ENCODE assay signal across 22 cellular contexts in the genomic region with DNA sequence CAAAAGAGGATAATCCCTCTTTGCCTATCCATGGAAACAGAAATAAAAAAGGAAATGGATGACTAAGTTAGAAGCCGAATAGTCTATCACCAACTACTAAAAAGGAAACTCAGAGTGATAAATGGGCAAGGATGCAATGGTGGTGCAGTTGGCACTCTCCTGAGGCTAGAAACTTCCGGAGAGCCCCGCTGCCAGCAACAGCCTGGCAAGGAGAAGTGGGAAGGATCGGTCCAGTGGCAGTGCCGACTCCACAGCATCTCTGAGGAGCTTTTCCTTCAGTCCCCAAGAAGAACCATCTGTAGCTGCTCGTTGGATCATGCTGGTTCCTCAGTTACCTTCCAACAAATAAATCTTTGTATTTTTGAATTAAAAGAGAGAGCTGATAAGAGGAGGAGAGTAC.
DNase-seq lines count a peak whose midpoint lies in the region; ATAC-seq and TF ChIP-seq lines count a peak whose summit lies in the region.
"Had no signal": no experiment of that assay in that cellular context is flagged by ENCODE, and none has a peak within 500 bp of the region (broad histone marks: within the 10 kb centered on the region; RNA-seq: fewer than 3 reads in every experiment).

No MANE protein-coding gene starts in this region.

- H3K27me3 ChIP-seq in DND-41 (ENCODE audit: insufficient read depth, low read length, poor library complexity): no peaks in the 10 kb centered on the region
- H3K27me3 ChIP-seq in spleen (replicated peaks in 1 of 7): no peaks in the 10 kb centered on the region

- H3K4me1 Mint-ChIP-seq in activated T-helper 1 cell treated with anti-CD3 and anti-CD28 coated beads, Interleukin-12 subunit alpha, Interleukin-12 subunit beta, Interleukin-2, Interleukin-4 antibody, amounts not matched to agents 30 ng/mL and 10 ng/mL and 1 ng/mL, durations not matched to agents 14 hours and 24 hours and 36 hours (ENCODE audit: low read depth): peaks cover 94% of the 10 kb centered on the region
- no peaks in the 10 kb centered on the region for H3K4me1 Mint-ChIP-seq in stimulated activated naive B cell treated with anti-CD40 and anti-IgM and Interleukin-4, amounts not matched to agents 10 μg/mL and 1 μg/mL and 100 μg/mL, for 72 hours

- H3K4me1 ChIP-seq in DND-41 (ENCODE audit: insufficient read depth, low read length) (peaks cover 98% of the 10 kb centered on the region), spleen (peaks cover 0 to 22% (median 4%) of the 10 kb centered on the region in 6 donors)

- H2AFZ ChIP-seq in DND-41 (ENCODE audit: low read depth, low read length): no peak overlapping the region

- no peak overlapping the region for H3K4me3 Mint-ChIP-seq in activated T-helper 1 cell treated with anti-CD3 and anti-CD28 coated beads, Interleukin-12 subunit alpha, Interleukin-12 subunit beta, Interleukin-2, Interleukin-4 antibody, amounts not matched to agents 30 ng/mL and 10 ng/mL and 1 ng/mL, durations not matched to agents 14 hours and 24 hours and 36 hours
- no peak overlapping the region for H3K4me3 Mint-ChIP-seq in stimulated activated naive B cell treated with anti-CD40 and anti-IgM and Interleukin-4, amounts not matched to agents 10 μg/mL and 1 μg/mL and 100 μg/mL, for 72 hours
- H3K4me3 Mint-ChIP-seq: CD8-positive, alpha-beta T cell had no signal

- TF ChIP-seq POLR2A in spleen (IDR thresholded peaks at IDR 0.05): no peak

- H3K36me3 Mint-ChIP-seq in activated T-helper 1 cell treated with anti-CD3 and anti-CD28 coated beads, Interleukin-12 subunit alpha, Interleukin-12 subunit beta, Interleukin-2, Interleukin-4 antibody, amounts not matched to agents 30 ng/mL and 10 ng/mL and 1 ng/mL, durations not matched to agents 14 hours and 24 hours and 36 hours (ENCODE audit: low read depth): peaks cover 87% of the 10 kb centered on the region
- no peaks in the 10 kb centered on the region for H3K36me3 Mint-ChIP-seq in stimulated activated naive B cell treated with anti-CD40 and anti-IgM and Interleukin-4, amounts not matched to agents 10 μg/mL and 1 μg/mL and 100 μg/mL, for 72 hours

- ATAC-seq in DND-41 (ENCODE audit: insufficient read depth, low read depth): no peak
- no peak for ATAC-seq in stimulated activated naive B cell treated with anti-CD40 and anti-IgM and Interleukin-4, amounts not matched to agents 10 μg/mL and 1 μg/mL and 100 μg/mL, for 72 hours (replicated peaks)
- ATAC-seq in HG03039 (IDR thresholded peaks at IDR 0.05; ENCODE audit: unreplicated experiment): no peak
- ATAC-seq: CD8-positive, alpha-beta T cell; HepG2; PC-3 had no signal

- H3K4me2 ChIP-seq in DND-41 (ENCODE audit: insufficient read depth, low read length): no peak overlapping the region
- H3K4me2 ChIP-seq: SK-N-SH had no signal

- H3K27me3 Mint-ChIP-seq in activated T-helper 1 cell treated with anti-CD3 and anti-CD28 coated beads, Interleukin-12 subunit alpha, Interleukin-12 subunit beta, Interleukin-2, Interleukin-4 antibody, amounts not matched to agents 30 ng/mL and 10 ng/mL and 1 ng/mL, durations not matched to agents 14 hours and 24 hours and 36 hours (ENCODE audit: insufficient read depth): no peaks in the 10 kb centered on the region
- H3K27me3 Mint-ChIP-seq in stimulated activated naive B cell treated with anti-CD40 and anti-IgM and Interleukin-4, amounts not matched to agents 10 μg/mL and 1 μg/mL and 100 μg/mL, for 72 hours: peaks cover 11 to 17% of the 10 kb centered on the region in 2 donors

- 29 to 69% (median 40%) methylated on average over 6 of the region's 6 CpGs for WGBS in spleen, 5 donors

- intact Hi-C loops in activated T-helper 1 cell treated with anti-CD3 and anti-CD28 coated beads, Interleukin-12 subunit alpha, Interleukin-12 subunit beta, Interleukin-2, Interleukin-4 antibody, amounts not matched to agents 30 ng/mL and 10 ng/mL and 1 ng/mL, durations not matched to agents 14 hours and 24 hours and 36 hours (cut with micrococcal nuclease): no loop called here
- intact Hi-C loops in spleen (cut with DNase I; ENCODE audit: low total_unique reads): no loop called here

- TF ChIP-seq CTCF in DND-41 (IDR thresholded peaks at IDR 0.05; ENCODE audit: borderline replicate concordance, extremely low read depth, low read length, poor library complexity, severe bottlenecking): no peak
- TF ChIP-seq CTCF in spleen (IDR thresholded peaks at IDR 0.05 in 8 of 11, conservative IDR thresholded peaks at IDR 0.05 in 3 of 11): no peak

- no peak overlapping the region for H3K4me3 ChIP-seq in DND-41 (ENCODE audit: low read depth in 1 of 2, low read length in 2 of 2)
- no peak overlapping the region for H3K4me3 ChIP-seq in spleen

- peak overlapping the region; percentile 25; the same call in 1 of the 2 replicates for H3K9ac ChIP-seq in DND-41 (ENCODE audit: low read depth, low read length)
- H3K9ac ChIP-seq: SK-N-SH had no signal

- H3K79me2 ChIP-seq in DND-41 (ENCODE audit: insufficient read depth, low read length): peaks cover 41% of the 10 kb centered on the region

- peak overlapping the region; percentile 84 for H3K27ac Mint-ChIP-seq in activated T-helper 1 cell treated with anti-CD3 and anti-CD28 coated beads, Interleukin-12 subunit alpha, Interleukin-12 subunit beta, Interleukin-2, Interleukin-4 antibody, amounts not matched to agents 30 ng/mL and 10 ng/mL and 1 ng/mL, durations not matched to agents 14 hours and 24 hours and 36 hours
- no peak overlapping the region for H3K27ac Mint-ChIP-seq in stimulated activated naive B cell treated with anti-CD40 and anti-IgM and Interleukin-4, amounts not matched to agents 10 μg/mL and 1 μg/mL and 100 μg/mL, for 72 hours

- peak; percentile 23 for DNase-seq in A172 (ENCODE audit: low spot score)
- DNase-seq in DND-41: no peak
- DNase-seq in activated T-helper 1 cell treated with anti-CD3 and anti-CD28 coated beads, Interleukin-12 subunit alpha, Interleukin-12 subunit beta, Interleukin-2, Interleukin-4 antibody, amounts not matched to agents 30 ng/mL and 10 ng/mL and 1 ng/mL, durations not matched to agents 14 hours and 24 hours and 36 hours (ENCODE audit: low spot score): no peak
- DNase-seq in spleen: no peak
- no peak for DNase-seq in stimulated activated naive B cell treated with anti-CD40 and anti-IgM and Interleukin-4, amounts not matched to agents 10 μg/mL and 1 μg/mL and 100 μg/mL, for 72 hours
- DNase-seq in NOMO-1 (lab: John Stamatoyannopoulos, UW; ENCODE audit: unreplicated experiment in 2 of 2): no peak
- DNase-seq: C1 segment of cervical spinal cord; Calu3; CD8-positive, alpha-beta T cell; DMS153; H7; Kasumi-1; NCI-H1092 treated with DMSO at 0.1 percent for 48 hours; NCI-H1436 treated with DMSO at 0.1 percent for 48 hours; NCI-H187 treated with DMSO at 0.1 percent for 48 hours; NCI-H2171 treated with DMSO at 0.1 percent for 48 hours; NCI-H345; NCI-H774; PC-3; SK-N-SH had no signal

- H3K27ac ChIP-seq in DND-41 (ENCODE audit: low read length) (peak overlapping the region; percentile 77), spleen (peak overlapping the region in 6 of 8 donors; percentile 6 to 66 (median 50))

- H3K9me3 Mint-ChIP-seq in activated T-helper 1 cell treated with anti-CD3 and anti-CD28 coated beads, Interleukin-12 subunit alpha, Interleukin-12 subunit beta, Interleukin-2, Interleukin-4 antibody, amounts not matched to agents 30 ng/mL and 10 ng/mL and 1 ng/mL, durations not matched to agents 14 hours and 24 hours and 36 hours: peaks cover 6% of the 10 kb centered on the region
- H3K9me3 Mint-ChIP-seq in stimulated activated naive B cell treated with anti-CD40 and anti-IgM and Interleukin-4, amounts not matched to agents 10 μg/mL and 1 μg/mL and 100 μg/mL, for 72 hours: no peaks in the 10 kb centered on the region
- H3K9me3 Mint-ChIP-seq: CD8-positive, alpha-beta T cell had no signal

- H3K9me3 ChIP-seq in DND-41 (ENCODE audit: insufficient read depth, low read length, severe bottlenecking) (no peaks in the 10 kb centered on the region), spleen (no peaks in the 10 kb centered on the region)
- H3K9me3 ChIP-seq: SK-N-SH had no signal

- H3K36me3 ChIP-seq in DND-41 (ENCODE audit: insufficient read depth, low read length) (peaks cover 94% of the 10 kb centered on the region), spleen (peaks cover 0 to 4% (median 0%) of the 10 kb centered on the region in 6 donors)

- H4K20me1 ChIP-seq in DND-41 (ENCODE audit: insufficient read depth, low read length): no peaks in the 10 kb centered on the region
